In genomic region chr4:146255463-146255862, GRCh38 we compare ENCODE assay signal across 22 cellular contexts. TPM values are rescaled to one million over a fixed set of nuclear protein-coding genes. Genes with fewer than 3 reads are reported as not detected.
A peak's percentile ranks its signal among the peaks of the same experiment; 100 is the strongest.
DNase-seq lines count a peak whose midpoint lies in the region; ATAC-seq and TF ChIP-seq lines count a peak whose summit lies in the region.
"Had no signal": no experiment of that assay in that cellular context is flagged by ENCODE, and none has a peak within 500 bp of the region (broad histone marks: within the 10 kb centered on the region; RNA-seq: fewer than 3 reads in every experiment).

No MANE protein-coding gene starts in this region.

- TF ChIP-seq CTCF in chondrocyte (IDR thresholded peaks at IDR 0.05): peak; percentile 33

- DNase-seq in AG20443 (ENCODE audit: low spot score): peak; percentile 66
- DNase-seq in NCI-H226: peak; percentile 78
- no peak for DNase-seq in chondrocyte (ENCODE audit: low spot score)
- DNase-seq in non-pigmented ciliary epithelial cell (ENCODE audit: low read depth): peak; percentile 66
- no peak for DNase-seq in ecto neural progenitor cell (ENCODE audit: low spot score)
- DNase-seq in LoVo (ENCODE audit: low spot score): no peak
- DNase-seq in stimulated activated naive CD4-positive, alpha-beta T cell (lab: John Stamatoyannopoulos, UW): no peak
- DNase-seq: activated CD4-positive, CD25-positive, alpha-beta regulatory T cell; activated naive CD4-positive, alpha-beta T cell treated with anti-CD3 and anti-CD28 coated beads, Interleukin-2, amount 50 U/mL, for 16 hours; activated T-cell treated with anti-CD3 and anti-CD28 coated beads, Interleukin-2, amount 50 U/mL, for 4 hours; Caco-2; glutamatergic neuron; NCI-H146; T-helper 9 cell had no signal

- no peaks in the 10 kb centered on the region for H3K27me3 Mint-ChIP-seq in chondrocyte (ENCODE audit: low read depth)
- H3K27me3 Mint-ChIP-seq: B cell, brain had no signal

- no peak overlapping the region for H3K4me3 Mint-ChIP-seq in chondrocyte (ENCODE audit: unreplicated experiment)
- H3K4me3 Mint-ChIP-seq: activated T-cell treated with anti-CD3 and anti-CD28 coated beads, Interleukin-2, amount 50 U/mL, for 4 hours; B cell; brain had no signal

- ATAC-seq in HG02981 (IDR thresholded peaks at IDR 0.05; ENCODE audit: unreplicated experiment): no peak
- ATAC-seq: activated T-cell treated with anti-CD3 and anti-CD28 coated beads, Interleukin-2, amount 50 U/mL, for 4 hours; HepG2; Panc1 had no signal

- peaks cover 21% of the 10 kb centered on the region for H3K4me1 Mint-ChIP-seq in chondrocyte (ENCODE audit: low read depth)
- H3K4me1 Mint-ChIP-seq: B cell had no signal

- H3K9me3 Mint-ChIP-seq in chondrocyte (ENCODE audit: low read depth): no peaks in the 10 kb centered on the region
- H3K9me3 Mint-ChIP-seq: activated T-cell treated with anti-CD3 and anti-CD28 coated beads, Interleukin-2, amount 50 U/mL, for 4 hours; brain had no signal

- peaks cover 6% of the 10 kb centered on the region for H3K36me3 Mint-ChIP-seq in chondrocyte (ENCODE audit: low read depth)
- H3K36me3 Mint-ChIP-seq: brain had no signal

- peak overlapping the region; percentile 14 for H3K27ac Mint-ChIP-seq in chondrocyte (ENCODE audit: unreplicated experiment)
- H3K27ac Mint-ChIP-seq: B cell had no signal

RNA-seq across cellular contexts. Expression of gene REELD1, which starts 41.1 kb away (rescaled TPM):
- not detected in 3 replicates for total RNA-seq in chondrocyte
- total RNA-seq: Caco-2, dermis microvascular lymphatic vessel endothelial cell, H1, MCF 10A had no signal

Comparison
In these comparisons a context has a peak if more than half of its experiments do, and no peak if none do; other contexts are left out.
1. DNase-seq: peak in AG20443 (single experiment), NCI-H226 (single experiment) and non-pigmented ciliary epithelial cell (single experiment); none in chondrocyte (single experiment), ecto neural progenitor cell (single experiment), LoVo (single experiment) and stimulated activated naive CD4-positive, alpha-beta T cell (0 of 6).